34 cellular contexts compared by ENCODE assay signal in genomic region chr14:27199272-27199671, GRCh38.
"Had no signal": no experiment of that assay in that cellular context is flagged by ENCODE, and none has a peak within 500 bp of the region (broad histone marks: within the 10 kb centered on the region; RNA-seq: fewer than 3 reads in every experiment).

No MANE protein-coding gene starts in this region.

- H3K4me1 ChIP-seq: adrenal gland, ascending aorta, body of pancreas, breast epithelium had no signal

- H3K36me3 ChIP-seq: adrenal gland, ascending aorta, brain microvascular endothelial cell, breast epithelium, cardiac muscle cell had no signal

- FAIRE-seq: astrocyte, bronchial epithelial cell had no signal

- H3K4me3 ChIP-seq: adrenal gland, ascending aorta, body of pancreas, breast epithelium, cardiac muscle cell had no signal

- DNase-seq: activated effector memory CD4-positive, alpha-beta T cell treated with anti-CD3 and anti-CD28 coated beads, Interleukin-2, amount 50 U/mL, for 16 hours; activated effector memory CD4-positive, alpha-beta T cell treated with Interleukin-2 at 50 U/mL for 16 hours; activated gamma-delta T cell; activated gamma-delta T cell treated with Interleukin-2 at 50 U/mL for 16 hours; activated naive CD4-positive, alpha-beta T cell; activated naive CD4-positive, alpha-beta T cell treated with anti-CD3 and anti-CD28 coated beads for 36 hours; activated naive CD4-positive, alpha-beta T cell treated with anti-CD3 and anti-CD28 coated beads, Interleukin-2, amount 10 ng/mL, durations not matched to agents 7 days and 5 days; activated naive CD4-positive, alpha-beta T cell treated with anti-CD3 and anti-CD28 coated beads, Interleukin-2, amount 50 U/mL, for 16 hours; activated naive CD4-positive, alpha-beta T cell treated with Interleukin-2 at 50 U/mL for 16 hours; activated naive CD8-positive, alpha-beta T cell treated with anti-CD3 and anti-CD28 coated beads for 36 hours; activated naive CD8-positive, alpha-beta T cell treated with anti-CD3 and anti-CD28 coated beads, Interleukin-2, amount 10 ng/mL, durations not matched to agents 7 days and 5 days; activated naive CD8-positive, alpha-beta T cell treated with anti-CD3 and anti-CD28 coated beads, Interleukin-2, amount 50 U/mL, for 24 hours; activated T-cell treated with anti-CD3 and anti-CD28 coated beads, Interleukin-2, amount 50 U/mL, for 1 hour; activated T-cell treated with anti-CD3 and anti-CD28 coated beads, Interleukin-2, amount 50 U/mL, for 24 hours; activated T-cell treated with anti-CD3 and anti-CD28 coated beads, Interleukin-2, amount 50 U/mL, for 4 hours; activated T-cell treated with anti-CD3 and anti-CD28 coated beads, Interleukin-2, amount 50 U/mL, for 48 hours; activated T-cell treated with anti-CD3 and anti-CD28 coated beads, Interleukin-2, amount 50 U/mL, for 72 hours; adrenal gland; amniotic stem cell; amygdala; anterior cingulate cortex; aorta; body of pancreas; brain microvascular endothelial cell; caudate nucleus; central memory CD4-positive, alpha-beta T cell; cerebellar nuclear complex had no signal

- H3K9me3 ChIP-seq: adrenal gland, ascending aorta, body of pancreas, breast epithelium had no signal

- ATAC-seq: activated naive CD4-positive, alpha-beta T cell treated with anti-CD3 and anti-CD28 coated beads, Interleukin-2, amount 50 U/mL, for 72 hours; activated naive CD8-positive, alpha-beta T cell treated with anti-CD3 and anti-CD28 coated beads, Interleukin-2, amount 50 U/mL, for 24 hours; activated T-cell treated with anti-CD3 and anti-CD28 coated beads, Interleukin-2, amount 50 U/mL, for 4 hours; activated T-cell treated with anti-CD3 and anti-CD28 coated beads, Interleukin-2, amount 50 U/mL, for 72 hours; activated T-helper 17 cell treated with anti-CD3 and anti-CD28 coated beads, Interleukin-2, amount 50 U/mL, for 72 hours; body of pancreas had no signal

- H3K27me3 ChIP-seq: adrenal gland, ascending aorta, body of pancreas, brain microvascular endothelial cell, breast epithelium, cardiac muscle cell had no signal

- H3K27ac ChIP-seq: adrenal gland, ascending aorta, body of pancreas, brain microvascular endothelial cell, breast epithelium, cardiac muscle cell had no signal
